In genomic region chr7:75639893-75640600, GRCh38 we compare ENCODE assay signal across 8 cellular contexts.
DNase-seq lines count a peak whose midpoint lies in the region; ATAC-seq, FAIRE-seq and TF ChIP-seq lines count a peak whose summit lies in the region.

No MANE protein-coding gene starts in this region.

- H3K18ac ChIP-seq in IMR-90 (ENCODE audit: low read depth, low read length) = no peak overlapping the region

- H3K79me1 ChIP-seq in IMR-90 (ENCODE audit: low read depth in 1 of 2, low read length in 2 of 2) = peaks cover 17 to 28% of the 10 kb centered on the region in 2 experiments

- WGBS in IMR-90 (ENCODE audit: extremely low coverage in 2 of 2, insufficient read length in 1 of 2), 2 experiments = 31% methylated on average over 3 of the region's 15 CpGs; no CpG with 5 or more reads in 1 of the 2 experiments

- no peak overlapping the region for H3K9ac ChIP-seq in IMR-90 (ENCODE audit: low read depth, low read length)

- H3K36me3 ChIP-seq in BE2C (no peaks in the 10 kb centered on the region), IMR-90 (ENCODE audit: control insufficient read depth, insufficient read depth, low read length) (no peaks in the 10 kb centered on the region)

- H3K27me3 Mint-ChIP-seq in MCF 10A (ENCODE audit: insufficient read depth, unreplicated experiment) = no peaks in the 10 kb centered on the region

- no peak for FAIRE-seq in frontal cortex (lab: Jason Lieb, UNC)

- H2BK5ac ChIP-seq in IMR-90 (ENCODE audit: low read depth, low read length, poor library complexity, severe bottlenecking) = no peak overlapping the region

- H2BK120ac ChIP-seq in IMR-90 (ENCODE audit: low read depth, low read length) = no peak overlapping the region; the same call in 1 of the 2 replicates

- no peaks in the 10 kb centered on the region for H3K9me3 Mint-ChIP-seq in MCF 10A (ENCODE audit: unreplicated experiment)

- peak overlapping the region; percentile 27; the same call in 1 of the 2 replicates for H4K91ac ChIP-seq in IMR-90 (ENCODE audit: insufficient read depth, low read depth, low read length)

- H3K4me2 ChIP-seq in IMR-90 (ENCODE audit: low read depth, low read length) = peak overlapping the region; percentile 92

- H4K20me1 ChIP-seq in IMR-90 (ENCODE audit: insufficient read depth, low read length) = no peaks in the 10 kb centered on the region

- H3K4ac ChIP-seq in IMR-90 (ENCODE audit: low read depth, low read length) = peak overlapping the region; percentile 3; the same call in 1 of the 2 replicates

- peak overlapping the region; percentile 17 to 34; a peak in 3 of 4 replicates for H4K8ac ChIP-seq in IMR-90 (ENCODE audit: low read depth in 2 of 2, low read length in 2 of 2)

- H3K23ac ChIP-seq in IMR-90 (ENCODE audit: low read depth, low read length) = peak overlapping the region; percentile 9; the same call in 1 of the 2 replicates

- H3K36me3 Mint-ChIP-seq in MCF 10A (ENCODE audit: insufficient read depth, unreplicated experiment) = no peaks in the 10 kb centered on the region

- dilution Hi-C loops in IMR-90 (cut with HindIII; ENCODE audit: low sequenced_read_pairs, unreplicated experiment) = no loop called here

- peaks cover 6% of the 10 kb centered on the region for H3K4me1 Mint-ChIP-seq in MCF 10A (ENCODE audit: insufficient read depth, unreplicated experiment)

- no peak overlapping the region for H4K5ac ChIP-seq in IMR-90 (ENCODE audit: low read depth, low read length)

- 0 out of 2 replicates have a peak overlapping the region, but pooled peaks have one; percentile 10 for H2BK20ac ChIP-seq in IMR-90 (ENCODE audit: low read depth, low read length)

- CTCF ChIA-PET in IMR-90 (lab: Yijun Ruan, JAX) (no interaction called here), MCF 10A (lab: Yijun Ruan, JAX) (no interaction called here)

- no peak for TF ChIP-seq RAD21 in IMR-90 (IDR thresholded peaks at IDR 0.05; ENCODE audit: low read length)

- H3K14ac ChIP-seq in IMR-90 (replicated peaks; ENCODE audit: low read depth, low read length) = no peak overlapping the region; the same call in 1 of the 2 replicates

- in situ Hi-C loops in IMR-90 (cut with MboI; ENCODE audit: low sequenced_read_pairs) = no loop called here

- DNase-seq in BE2C = no peak
- no peak for DNase-seq in IMR-90
- DNase-seq in MCF 10A (ENCODE audit: unreplicated experiment) = no peak
- no peak for DNase-seq in NCI-H2029 treated with DMSO at 0.1 percent for 48 hours (lab: John Stamatoyannopoulos, UW)
- no peak for DNase-seq in frontal cortex (ENCODE audit: low spot score in 2 of 2)

- intact Hi-C loops in IMR-90 (cut with micrococcal nuclease) = no loop called here
- intact Hi-C loops in MCF 10A (cut with micrococcal nuclease) = loop anchor here (10.0 kb wide), 1 partner anchor 115 kb away; no protein-coding TSS in a partner anchor

- H3K4me3 ChIP-seq in BE2C (ENCODE audit: low read depth, low read length) (peak overlapping the region; percentile 62), IMR-90 (ENCODE audit: insufficient read depth, low read depth, low read length) (peak overlapping the region; percentile 45), mononuclear cell (ENCODE audit: low read length) (peak overlapping the region; percentile 50)

- POLR2A ChIA-PET in IMR-90 (lab: Charles Lee; ENCODE audit: unreplicated experiment) = no interaction called here
- POLR2A ChIA-PET in MCF 10A (lab: Yijun Ruan, JAX) = no interaction called here

- ATAC-seq in IMR-90 (ENCODE audit: low read depth) (no peak), GM19397 (IDR thresholded peaks at IDR 0.05; ENCODE audit: unreplicated experiment) (no peak), GM21786 (IDR thresholded peaks at IDR 0.05; ENCODE audit: unreplicated experiment) (no peak)

- H3K9me1 ChIP-seq in IMR-90 (ENCODE audit: insufficient read depth, low read length) = no peaks in the 10 kb centered on the region

- TF ChIP-seq CTCF in BE2C (IDR thresholded peaks at IDR 0.05; ENCODE audit: low read depth, low read length) (no peak), IMR-90 (conservative IDR thresholded peaks at IDR 0.05; ENCODE audit: low read depth, low read length) (no peak), MCF 10A (IDR thresholded peaks at IDR 0.05; ENCODE audit: unreplicated experiment) (no peak)

- no TSS peak for BruUV-seq in IMR-90 (replicated peaks; lab: Mats Ljungman, UMichigan)
- BruUV-seq in MCF 10A (replicated peaks; lab: Mats Ljungman, UMichigan) = no TSS peak

- H2AK5ac ChIP-seq in IMR-90 (ENCODE audit: low read depth, low read length) = peak overlapping the region; percentile 55; the same call in 1 of the 2 replicates

- H3K27me3 ChIP-seq in BE2C = no peaks in the 10 kb centered on the region
- H3K27me3 ChIP-seq in IMR-90 (ENCODE audit: control insufficient read depth, insufficient read depth, low read length) = no peaks in the 10 kb centered on the region
- no peaks in the 10 kb centered on the region for H3K27me3 ChIP-seq in mononuclear cell (ENCODE audit: insufficient read depth, low read length)

- peak overlapping the region; percentile 86 for H2AFZ ChIP-seq in IMR-90 (replicated peaks; ENCODE audit: low read length, poor library complexity)

- no peak overlapping the region for H3K27ac Mint-ChIP-seq in MCF 10A (ENCODE audit: low read depth, unreplicated experiment)

- H2BK15ac ChIP-seq in IMR-90 (ENCODE audit: low read depth, low read length) = no peak overlapping the region

- peak overlapping the region; percentile 17 for H2AK9ac ChIP-seq in IMR-90 (replicated peaks; ENCODE audit: low read depth, low read length, poor library complexity)

- peak overlapping the region; percentile 70 for H3K4me3 Mint-ChIP-seq in MCF 10A (ENCODE audit: unreplicated experiment)

- no peak overlapping the region for H3K56ac ChIP-seq in IMR-90 (ENCODE audit: extremely low read depth, insufficient read depth, low read length)

- no peak overlapping the region for H3K27ac ChIP-seq in IMR-90 (ENCODE audit: insufficient read depth, low read length)

- no peak for TF ChIP-seq POLR2A in IMR-90 (IDR thresholded peaks at IDR 0.05; ENCODE audit: low read depth, low read length)

- H3K9me3 ChIP-seq in BE2C (no peaks in the 10 kb centered on the region; the same call in 1 of the 2 replicates), IMR-90 (ENCODE audit: control insufficient read depth, insufficient read depth, low read length) (no peaks in the 10 kb centered on the region), mononuclear cell (ENCODE audit: low read depth, low read length) (no peaks in the 10 kb centered on the region)

- H3K4me1 ChIP-seq in BE2C = 0 out of 2 replicates have a peak, but pooled peaks cover 2% of the 10 kb centered on the region
- peaks cover 10% of the 10 kb centered on the region; the same call in 1 of the 2 replicates for H3K4me1 ChIP-seq in IMR-90 (ENCODE audit: control insufficient read depth, insufficient read depth, low read length)
- peaks cover 23% of the 10 kb centered on the region for H3K4me1 ChIP-seq in mononuclear cell (ENCODE audit: insufficient read depth, low read length)

TF ChIP-seq in IMR-90, 13 proteins besides CTCF, POLR2A, EP300 and RAD21:
- TF ChIP-seq SMC3 (IDR thresholded peaks at IDR 0.05; ENCODE audit: low read depth, low read length) (no peak), USF2 (IDR thresholded peaks at IDR 0.05; ENCODE audit: low read depth, low read length) (no peak), MXI1 (IDR thresholded peaks at IDR 0.05; ENCODE audit: borderline replicate concordance, low read depth, low read length) (no peak), CHD1 (IDR thresholded peaks at IDR 0.05; ENCODE audit: low read depth, low read length) (no peak), BHLHE40 (IDR thresholded peaks at IDR 0.05; ENCODE audit: low read depth, low read length) (no peak), FOS (IDR thresholded peaks at IDR 0.05; ENCODE audit: low read depth, low read length) (no peak), CEBPB (IDR thresholded peaks at IDR 0.05; ENCODE audit: low read depth, low read length) (no peak), RFX5 (IDR thresholded peaks at IDR 0.05; ENCODE audit: low read depth, low read length) (no peak), MAFK (IDR thresholded peaks at IDR 0.05; ENCODE audit: low read depth, low read length) (no peak), RCOR1 (IDR thresholded peaks at IDR 0.05; ENCODE audit: insufficient replicate concordance, low read length) (no peak), NFE2L2 (IDR thresholded peaks at IDR 0.05; ENCODE audit: low read depth, low read length) (no peak)
